8 cellular contexts compared by ENCODE assay signal in the genomic region with DNA sequence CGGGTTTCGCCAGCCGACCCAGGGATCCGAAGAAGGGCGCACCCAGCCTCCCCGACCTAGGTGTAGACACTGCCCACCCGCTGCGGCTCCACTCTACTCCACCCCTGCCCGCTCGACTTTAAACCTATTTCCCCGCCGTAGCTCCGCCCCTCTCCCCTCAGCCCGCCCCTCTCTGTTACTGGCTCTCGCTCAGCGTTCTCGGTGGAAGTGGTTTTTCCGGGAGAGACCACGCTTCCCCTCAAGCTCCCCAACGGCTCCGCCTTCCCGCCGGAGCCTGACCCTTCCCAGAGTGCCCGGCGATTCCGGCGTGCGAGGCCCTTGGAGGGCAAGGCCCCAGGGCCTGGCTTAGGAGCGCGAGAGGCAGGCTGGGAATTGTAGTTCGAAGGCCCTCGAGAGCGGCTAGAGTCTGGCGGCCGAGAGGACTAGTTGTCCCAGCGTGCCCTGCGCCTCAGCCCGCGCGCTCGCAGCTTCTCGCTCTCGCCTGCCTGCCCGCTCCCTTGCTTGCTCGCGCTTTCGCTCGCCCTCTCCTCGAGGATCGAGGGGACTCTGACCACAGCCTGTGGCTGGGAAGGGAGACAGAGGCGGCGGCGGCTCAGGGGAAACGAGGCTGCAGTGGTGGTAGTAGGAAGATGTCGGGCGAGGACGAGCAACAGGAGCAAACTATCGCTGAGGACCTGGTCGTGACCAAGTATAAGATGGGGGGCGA. TPM values are rescaled to one million over a fixed set of nuclear protein-coding genes. Genes with fewer than 3 reads are reported as not detected.
DNase-seq lines count a peak whose midpoint lies in the region; ATAC-seq and TF ChIP-seq lines count a peak whose summit lies in the region.

A gene (plus strand): TSS at position 451 of the 706 bp plus-strand sequence. CDS start 179 bp downstream, at position 630.

- peak within 1 kb of the TSS; percentile 91 for H2AFZ ChIP-seq in GM23338

- POLR2A ChIA-PET in naive thymus-derived CD4-positive, alpha-beta T cell (lab: Charles Lee): interaction anchor here (0.5 to 9.3 kb wide), 37 partner anchors 8 to 367 kb away, joined by 3 to 230 read pairs (median 6); a partner anchor contains a TSS

- peaks cover 49% of the 10 kb centered on the region for H3K36me3 ChIP-seq in DOHH2 (ENCODE audit: control insufficient read depth, low read length)
- peaks cover 42% of the 10 kb centered on the region for H3K36me3 ChIP-seq in GM23338 (ENCODE audit: insufficient read depth)
- H3K36me3 ChIP-seq in naive thymus-derived CD4-positive, alpha-beta T cell (ENCODE audit: control insufficient read depth in 2 of 3, insufficient read depth in 3 of 3, low read length in 3 of 3): peaks cover 8 to 27% (median 14%) of the 10 kb centered on the region in 3 experiments

- H3K36me3 Mint-ChIP-seq in GM23338 (ENCODE audit: low read depth): peaks cover 79% of the 10 kb centered on the region
- H3K36me3 Mint-ChIP-seq in naive thymus-derived CD4-positive, alpha-beta T cell: peaks cover 0 to 23% (median 9%) of the 10 kb centered on the region in 5 donors
- peaks cover 13 to 24% of the 10 kb centered on the region in 2 donors for H3K36me3 Mint-ChIP-seq in stimulated activated naive B cell treated with anti-CD40 and anti-IgM and Interleukin-4, amounts not matched to agents 10 μg/mL and 1 μg/mL and 100 μg/mL, for 72 hours

- peak within 1 kb of the TSS; percentile 78 for H3K27ac ChIP-seq in DOHH2 (ENCODE audit: low read depth, low read length)
- H3K27ac ChIP-seq in GM23338 (ENCODE audit: low read depth): peak within 1 kb of the TSS; percentile 93
- H3K27ac ChIP-seq in naive thymus-derived CD4-positive, alpha-beta T cell (ENCODE audit: low read depth, low read length): peak within 1 kb of the TSS; percentile 82

- peak within 1 kb of the TSS; percentile 77 for H3K4me2 ChIP-seq in DOHH2 (ENCODE audit: low read length)
- peak within 1 kb of the TSS; percentile 100 for H3K4me2 ChIP-seq in GM23338

- DNase-seq in GM23338 (ENCODE audit: low spot score): peak; percentile 99
- DNase-seq in LHCN-M2 (ENCODE audit: low read depth): peak; percentile 99
- peak; percentile 99 for DNase-seq in RPMI8226
- peak; percentile 93 to 96 for DNase-seq in activated T-helper 1 cell treated with anti-CD3 and anti-CD28 coated beads, Interleukin-2, amount 50 U/mL, for 16 hours (ENCODE audit: low read depth in 1 of 2, low spot score in 1 of 2)
- DNase-seq in fibroblast of gingiva (ENCODE audit: low read depth): peak; percentile 98
- DNase-seq in naive thymus-derived CD4-positive, alpha-beta T cell: peak; percentile 83 to 97 (median 96)
- peak; percentile 98 for DNase-seq in stimulated activated naive B cell treated with anti-CD40 and anti-IgM and Interleukin-4, amounts not matched to agents 10 μg/mL and 1 μg/mL and 100 μg/mL, for 72 hours

- TF ChIP-seq CTCF in DOHH2 (IDR thresholded peaks at IDR 0.05; ENCODE audit: low read depth, low read length, poor library complexity, severe bottlenecking) (no peak), GM23338 (conservative IDR thresholded peaks at IDR 0.05; ENCODE audit: low read depth in 2 of 2) (no peak)

- H3K4me3 ChIP-seq in DOHH2 (ENCODE audit: low read length) (peak within 1 kb of the TSS; percentile 100), GM23338 (peak within 1 kb of the TSS; percentile 99)
- H3K4me3 ChIP-seq in naive thymus-derived CD4-positive, alpha-beta T cell (ENCODE audit: low read length): peak within 1 kb of the TSS; percentile 87

- H3K4me1 ChIP-seq in DOHH2 (ENCODE audit: control insufficient read depth, low read length): peaks cover 28% of the 10 kb centered on the region
- H3K4me1 ChIP-seq in GM23338 (ENCODE audit: insufficient read depth): peaks cover 22% of the 10 kb centered on the region
- peaks cover 36 to 37% of the 10 kb centered on the region in 2 donors for H3K4me1 ChIP-seq in naive thymus-derived CD4-positive, alpha-beta T cell (ENCODE audit: control insufficient read depth in 2 of 2, insufficient read depth in 2 of 2, low read length in 2 of 2)

- H3K4me1 Mint-ChIP-seq in GM23338: peaks cover 21% of the 10 kb centered on the region
- H3K4me1 Mint-ChIP-seq in naive thymus-derived CD4-positive, alpha-beta T cell: peaks cover 31 to 69% (median 64%) of the 10 kb centered on the region in 7 donors
- H3K4me1 Mint-ChIP-seq in stimulated activated naive B cell treated with anti-CD40 and anti-IgM and Interleukin-4, amounts not matched to agents 10 μg/mL and 1 μg/mL and 100 μg/mL, for 72 hours: peaks cover 22 to 41% of the 10 kb centered on the region in 2 donors

- H3F3A ChIP-seq in DOHH2 (ENCODE audit: control insufficient read depth, insufficient read depth): peaks cover 24% of the 10 kb centered on the region
- peaks cover 53% of the 10 kb centered on the region for H3F3A ChIP-seq in GM23338 (replicated peaks; ENCODE audit: low read depth)

- no peaks in the 10 kb centered on the region for H3K9me3 ChIP-seq in DOHH2 (ENCODE audit: control insufficient read depth, insufficient read depth, low read length)
- H3K9me3 ChIP-seq in naive thymus-derived CD4-positive, alpha-beta T cell (ENCODE audit: control insufficient read depth in 2 of 3, low read length in 3 of 3): no peaks in the 10 kb centered on the region

- peaks cover 4% of the 10 kb centered on the region; the same call in 1 of the 2 replicates for H3K27me3 ChIP-seq in DOHH2 (ENCODE audit: control insufficient read depth, low read length)
- H3K27me3 ChIP-seq in GM23338 (ENCODE audit: insufficient read depth): no peaks in the 10 kb centered on the region
- no peaks in the 10 kb centered on the region for H3K27me3 ChIP-seq in naive thymus-derived CD4-positive, alpha-beta T cell (ENCODE audit: control insufficient read depth in 2 of 2, insufficient read depth in 2 of 2, low read length in 2 of 2)

- H3K4me3 Mint-ChIP-seq in GM23338: peak within 1 kb of the TSS; percentile 96
- H3K4me3 Mint-ChIP-seq in naive thymus-derived CD4-positive, alpha-beta T cell: peak within 1 kb of the TSS; percentile 91 to 100 (median 98)
- H3K4me3 Mint-ChIP-seq in stimulated activated naive B cell treated with anti-CD40 and anti-IgM and Interleukin-4, amounts not matched to agents 10 μg/mL and 1 μg/mL and 100 μg/mL, for 72 hours: peak within 1 kb of the TSS; percentile 98 to 100

- peak; percentile 97 for ATAC-seq in GM23338
- peak; percentile 93 for ATAC-seq in naive thymus-derived CD4-positive, alpha-beta T cell
- peak; percentile 95 for ATAC-seq in stimulated activated naive B cell treated with anti-CD40 and anti-IgM and Interleukin-4, amounts not matched to agents 10 μg/mL and 1 μg/mL and 100 μg/mL, for 72 hours (replicated peaks)

- intact Hi-C loops in naive thymus-derived CD4-positive, alpha-beta T cell (cut with micrococcal nuclease): loop anchor here (1.0 to 5.0 kb wide), 22 partner anchors 12 to 1328 kb away; a partner anchor contains a TSS

- H3K79me2 ChIP-seq in DOHH2 (ENCODE audit: control insufficient read depth, low read length) (peaks cover 54% of the 10 kb centered on the region), GM23338 (replicated peaks; ENCODE audit: insufficient read depth) (peaks cover 36% of the 10 kb centered on the region)

- H3K9me2 ChIP-seq in DOHH2 (replicated peaks; ENCODE audit: control insufficient read depth, low read length) (no peaks in the 10 kb centered on the region), GM23338 (ENCODE audit: insufficient read depth) (no peaks in the 10 kb centered on the region)

- no peaks in the 10 kb centered on the region for H3K9me3 Mint-ChIP-seq in GM23338
- H3K9me3 Mint-ChIP-seq in naive thymus-derived CD4-positive, alpha-beta T cell: no peaks in the 10 kb centered on the region
- no peaks in the 10 kb centered on the region for H3K9me3 Mint-ChIP-seq in stimulated activated naive B cell treated with anti-CD40 and anti-IgM and Interleukin-4, amounts not matched to agents 10 μg/mL and 1 μg/mL and 100 μg/mL, for 72 hours

- CTCF ChIA-PET in naive thymus-derived CD4-positive, alpha-beta T cell (lab: Charles Lee): interaction anchor here (0.8 to 4.4 kb wide), 14 partner anchors 13 to 366 kb away, joined by 3 to 44 read pairs (median 4); a partner anchor contains a TSS

- H3K27ac Mint-ChIP-seq in GM23338: peak within 1 kb of the TSS; percentile 98
- peak within 1 kb of the TSS; percentile 92 to 99 (median 98) for H3K27ac Mint-ChIP-seq in naive thymus-derived CD4-positive, alpha-beta T cell
- H3K27ac Mint-ChIP-seq in stimulated activated naive B cell treated with anti-CD40 and anti-IgM and Interleukin-4, amounts not matched to agents 10 μg/mL and 1 μg/mL and 100 μg/mL, for 72 hours: peak within 1 kb of the TSS; percentile 100

- peaks cover 15% of the 10 kb centered on the region for H4K20me1 ChIP-seq in DOHH2 (ENCODE audit: control insufficient read depth, insufficient read depth, low read depth, low read length)
- peaks cover 17% of the 10 kb centered on the region for H4K20me1 ChIP-seq in GM23338 (replicated peaks; ENCODE audit: insufficient read depth)

- peaks cover 13% of the 10 kb centered on the region for H3K27me3 Mint-ChIP-seq in GM23338 (ENCODE audit: insufficient read depth, low read depth, poor library complexity)
- peaks cover 0 to under 1% (median 0%) of the 10 kb centered on the region in 5 donors for H3K27me3 Mint-ChIP-seq in naive thymus-derived CD4-positive, alpha-beta T cell
- no peaks in the 10 kb centered on the region for H3K27me3 Mint-ChIP-seq in stimulated activated naive B cell treated with anti-CD40 and anti-IgM and Interleukin-4, amounts not matched to agents 10 μg/mL and 1 μg/mL and 100 μg/mL, for 72 hours

TF ChIP-seq in GM23338, 12 proteins besides CTCF, POLR2A, EP300 and RAD21 (continues in another document):
- no peak for TF ChIP-seq EZH2phosphoT487 (IDR thresholded peaks at IDR 0.05; ENCODE audit: unreplicated experiment)

RNA-seq across cellular contexts. Expression of the gene that starts here (rescaled TPM):
- total RNA-seq in GM23338 (2014; rRNA removed; shearing (Covaris generic)): 231 and 237 TPM in 2 replicates
- polyA plus RNA-seq in GM23338 (2016; fragmentation: Nextera tagmentation; extraction: Ambion mirVana): 349 and 373 TPM in 2 replicates
- total RNA-seq in LHCN-M2 (2014; rRNA removed): 247 and 307 TPM in 2 replicates
- polyA plus RNA-seq in LHCN-M2 (2012): 139 TPM
- 100 to 1,000 TPM in 3 of 5 experiments, 10 to 100 TPM in 2; 61.7 to 254 (median 109) TPM for total RNA-seq in naive thymus-derived CD4-positive, alpha-beta T cell
- polyA plus RNA-seq in naive thymus-derived CD4-positive, alpha-beta T cell: 100 to 1,000 TPM; 216 to 218 TPM

Comparison
In these comparisons a context has a peak if more than half of its experiments do, and no peak if none do; other contexts are left out.
1. Peak in every context shown above with its lines: DNase-seq, ATAC-seq, H3K4me3 ChIP-seq and H3K27ac ChIP-seq.